In genomic region chr14:102187044-102187443, GRCh38 we compare ENCODE assay signal across 9 cellular contexts. TPM values are rescaled to one million over a fixed set of nuclear protein-coding genes. Genes with fewer than 3 reads are reported as not detected.
DNase-seq lines count a peak whose midpoint lies in the region; ATAC-seq lines count a peak whose summit lies in the region.
"Had no signal": no experiment of that assay in that cellular context is flagged by ENCODE, and none has a peak within 500 bp of the region (broad histone marks: within the 10 kb centered on the region; RNA-seq: fewer than 3 reads in every experiment).

No MANE protein-coding gene starts in this region.

- H3K36me3 ChIP-seq in esophagus (ENCODE audit: control insufficient read depth in 2 of 2, insufficient read depth in 2 of 2, low read length in 1 of 2): no peaks in the 10 kb centered on the region

- WGBS in esophagus, 2 donors: 26 to 39% methylated on average over 3 of the region's 3 CpGs

- H3K27me3 ChIP-seq in esophagus (ENCODE audit: control insufficient read depth in 1 of 2, insufficient read depth in 2 of 2, low read length in 2 of 2): no peaks in the 10 kb centered on the region

- H3K9me3 ChIP-seq in esophagus (ENCODE audit: control insufficient read depth in 2 of 2, insufficient read depth in 1 of 2, low read depth in 1 of 2, low read length in 1 of 2): no peaks in the 10 kb centered on the region

- H3K4me3 ChIP-seq in esophagus (ENCODE audit: low read depth in 1 of 2, low read length in 2 of 2): no peak overlapping the region

- DNase-seq in DMS79 treated with DMSO at 0.1 percent for 48 hours (lab: John Stamatoyannopoulos, UW): peak; percentile 95
- peak; percentile 37 for DNase-seq in RKO (ENCODE audit: low spot score)
- DNase-seq in renal cortical epithelial cell (ENCODE audit: low read depth): peak; percentile 89
- no peak for DNase-seq in LoVo (ENCODE audit: low spot score)
- no peak for DNase-seq in NCI-H345 treated with DMSO at 0.1 percent for 48 hours (lab: John Stamatoyannopoulos, UW; ENCODE audit: unreplicated experiment)
- no peak for DNase-seq in amygdala (lab: John Stamatoyannopoulos, UW)
- DNase-seq: stimulated activated CD4-positive, alpha-beta T cell treated with anti-CD3 and anti-CD28 coated beads, Interleukin-4, amount 100 ng/mL, for 4 hours had no signal

- H3K4me1 ChIP-seq in esophagus (ENCODE audit: control insufficient read depth in 2 of 2, insufficient read depth in 2 of 2, low read length in 1 of 2): peaks cover 4 to 16% of the 10 kb centered on the region in 2 donors

- peak overlapping the region; percentile 80 to 88 for H3K27ac ChIP-seq in esophagus (ENCODE audit: low read depth in 2 of 2, low read length in 1 of 2)

- ATAC-seq in HG03175 (IDR thresholded peaks at IDR 0.05; ENCODE audit: unreplicated experiment): no peak

RNA-seq across cellular contexts. Expression of gene WDR20, which starts 47.3 kb away (rescaled TPM):
- polyA plus RNA-seq in esophagus: 10 to 100 TPM; 12.8 to 13.1 TPM
- 18.4 and 25.3 TPM in 2 replicates for total RNA-seq in renal cortical epithelial cell

Comparison
In these comparisons a context has a peak if more than half of its experiments do, and no peak if none do; other contexts are left out.
1. DNase-seq: peak in DMS79 treated with DMSO at 0.1 percent for 48 hours (single experiment), RKO (single experiment) and renal cortical epithelial cell (single experiment); none in LoVo (single experiment), NCI-H345 treated with DMSO at 0.1 percent for 48 hours (single experiment) and amygdala (0 of 56).